In the genomic region with DNA sequence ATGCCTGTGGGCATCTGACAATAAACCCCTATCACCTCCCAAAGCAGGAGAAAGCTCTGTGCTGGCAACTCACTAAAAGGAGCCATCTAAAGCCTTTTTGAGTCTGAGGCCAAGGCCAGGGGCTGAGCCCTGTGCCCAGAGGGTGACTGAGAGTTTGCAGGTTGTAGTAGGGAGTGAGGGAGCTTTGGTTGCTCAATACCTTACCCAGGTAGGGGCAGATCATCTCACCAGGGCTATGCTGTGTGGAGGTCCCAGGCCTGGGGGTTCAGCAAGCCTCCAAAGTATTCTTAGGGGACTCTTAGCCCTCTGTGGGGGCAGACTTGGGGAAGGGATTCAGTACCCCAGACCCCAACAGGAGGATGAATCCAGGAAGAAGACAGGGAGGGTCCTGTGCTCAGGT, we compare ENCODE assay signal across 20 cellular contexts. TPM values are rescaled to one million over a fixed set of nuclear protein-coding genes. Genes with fewer than 3 reads are reported as not detected.
DNase-seq lines count a peak whose midpoint lies in the region; ATAC-seq and TF ChIP-seq lines count a peak whose summit lies in the region.
"Had no signal": no experiment of that assay in that cellular context is flagged by ENCODE, and none has a peak within 500 bp of the region (broad histone marks: within the 10 kb centered on the region; RNA-seq: fewer than 3 reads in every experiment).

No MANE protein-coding gene starts in this region.

- TF ChIP-seq CTCF in coronary artery (IDR thresholded peaks at IDR 0.05) (no peak), osteocyte (IDR thresholded peaks at IDR 0.05) (no peak), vagina (IDR thresholded peaks at IDR 0.05) (no peak)

- H3K9me3 ChIP-seq in vagina = no peaks in the 10 kb centered on the region
- H3K9me3 ChIP-seq: A549, Caco-2 had no signal

- H3K4me1 Mint-ChIP-seq in osteocyte (ENCODE audit: unreplicated experiment) = no peaks in the 10 kb centered on the region
- H3K4me1 Mint-ChIP-seq: B cell had no signal

- no peak overlapping the region for H3K27ac ChIP-seq in coronary artery
- H3K27ac ChIP-seq in vagina = no peak overlapping the region
- H3K27ac ChIP-seq: 22Rv1; A549; BLaER1 treated with 17β-estradiol and CSF1 and Interleukin-3, amounts not matched to agents 10 nM and 100 nM; C4-2B had no signal

- no peak overlapping the region for H3K4me3 ChIP-seq in coronary artery
- no peak overlapping the region for H3K4me3 ChIP-seq in vagina
- H3K4me3 ChIP-seq: A549; BLaER1 treated with 17β-estradiol and CSF1 and Interleukin-3, amounts not matched to agents 10 nM and 100 nM had no signal

- H3K27me3 ChIP-seq in vagina = no peaks in the 10 kb centered on the region
- H3K27me3 ChIP-seq: BLaER1 treated with 17β-estradiol and CSF1 and Interleukin-3, amounts not matched to agents 10 nM and 100 nM had no signal

- ATAC-seq in HG03571 (IDR thresholded peaks at IDR 0.05; ENCODE audit: unreplicated experiment) = no peak
- ATAC-seq: A549; CD8-positive, alpha-beta T cell had no signal

- intact Hi-C loops in vagina (cut with DNase I) = no loop called here

- no peaks in the 10 kb centered on the region for H3K36me3 ChIP-seq in vagina
- H3K36me3 ChIP-seq: BLaER1 treated with 17β-estradiol and CSF1 and Interleukin-3, amounts not matched to agents 10 nM and 100 nM had no signal

- no peaks in the 10 kb centered on the region for H3K4me1 ChIP-seq in vagina
- H3K4me1 ChIP-seq: A549, Caco-2 had no signal

- no peak overlapping the region for H3K4me3 Mint-ChIP-seq in osteocyte (ENCODE audit: unreplicated experiment)
- H3K4me3 Mint-ChIP-seq: B cell; CD4-positive, alpha-beta T cell; CD8-positive, alpha-beta T cell had no signal

- peaks cover 6% of the 10 kb centered on the region for H3K27me3 Mint-ChIP-seq in osteocyte (ENCODE audit: unreplicated experiment)

- DNase-seq in activated CD8-positive, alpha-beta memory T cell treated with anti-CD3 and anti-CD28 coated beads, Interleukin-2, amount 50 U/mL, for 48 hours = peak; percentile 29
- no peak for DNase-seq in activated CD8-positive, alpha-beta memory T cell treated with anti-CD3 and anti-CD28 coated beads, Interleukin-2, amount 50 U/mL, for 4 hours
- DNase-seq in coronary artery (ENCODE audit: low spot score) (peak; percentile 41), osteocyte (ENCODE audit: extremely low spot score, unreplicated experiment) (peak; percentile 78), vagina (ENCODE audit: extremely low spot score in 2 of 2) (peak; percentile 49 to 64), erythroblast (lab: John Stamatoyannopoulos, UW) (no peak)
- DNase-seq: AML-193; Caco-2; Calu3; CD4-positive, alpha-beta T cell; CD8-positive, alpha-beta T cell; DMS79 treated with DMSO at 0.1 percent for 48 hours; GF-D8 had no signal

- no peak overlapping the region for H3K27ac Mint-ChIP-seq in osteocyte (ENCODE audit: unreplicated experiment)
- H3K27ac Mint-ChIP-seq: B cell; CD4-positive, alpha-beta T cell; CD8-positive, alpha-beta T cell had no signal

- no peak for TF ChIP-seq POLR2A in vagina (IDR thresholded peaks at IDR 0.05)
- no peak for TF ChIP-seq POLR2A in erythroblast (IDR thresholded peaks at IDR 0.05; ENCODE audit: low read length)

- H3K9me3 Mint-ChIP-seq in osteocyte (ENCODE audit: unreplicated experiment) = no peaks in the 10 kb centered on the region
- H3K9me3 Mint-ChIP-seq: CD4-positive, alpha-beta T cell; CD8-positive, alpha-beta T cell had no signal

- H3K36me3 Mint-ChIP-seq in osteocyte (ENCODE audit: unreplicated experiment) = no peaks in the 10 kb centered on the region
- H3K36me3 Mint-ChIP-seq: CD8-positive, alpha-beta T cell had no signal

RNA-seq across cellular contexts. Expression of a gene that starts 21.2 kb away (rescaled TPM):
- total RNA-seq in osteocyte (not detected in 2 replicates), vagina (36.6 TPM)
- total RNA-seq: A172; B cell; Caco-2; Calu3; CD4-positive, alpha-beta T cell; CD8-positive, alpha-beta T cell had no signal

RNA-seq across cellular contexts. Expression of a gene that starts 23.0 kb away (rescaled TPM):
- total RNA-seq in osteocyte (not detected in 2 replicates), vagina (not detected)
- total RNA-seq: A172; B cell; Caco-2; Calu3; CD4-positive, alpha-beta T cell; CD8-positive, alpha-beta T cell had no signal

RNA-seq across cellular contexts. Expression of a gene that starts 48.4 kb away (rescaled TPM):
- total RNA-seq in osteocyte = not detected in 2 replicates
- 1,155 TPM for total RNA-seq in vagina
- total RNA-seq: A172, Caco-2, Calu3 had no signal

Comparison
In these comparisons a context has a peak if more than half of its experiments do, and no peak if none do; other contexts are left out.
1. DNase-seq: peak in activated CD8-positive, alpha-beta memory T cell treated with anti-CD3 and anti-CD28 coated beads, Interleukin-2, amount 50 U/mL, for 48 hours (single experiment), coronary artery (single experiment), osteocyte (single experiment) and vagina (2 of 2); none in activated CD8-positive, alpha-beta memory T cell treated with anti-CD3 and anti-CD28 coated beads, Interleukin-2, amount 50 U/mL, for 4 hours (single experiment) and erythroblast (0 of 2).
2. RNA of a gene that starts 21.2 kb away (total RNA-seq): 36.6 TPM in vagina (single experiment); not detected in osteocyte; every median in the first group is over 10 times any median in the second.
3. RNA of a gene that starts 48.4 kb away (total RNA-seq): 1,155 TPM in vagina (single experiment); not detected in osteocyte; every median in the first group is over 1,000 times any median in the second.